Comparison of ENCODE assay signal across 10 cellular contexts in the genomic region with DNA sequence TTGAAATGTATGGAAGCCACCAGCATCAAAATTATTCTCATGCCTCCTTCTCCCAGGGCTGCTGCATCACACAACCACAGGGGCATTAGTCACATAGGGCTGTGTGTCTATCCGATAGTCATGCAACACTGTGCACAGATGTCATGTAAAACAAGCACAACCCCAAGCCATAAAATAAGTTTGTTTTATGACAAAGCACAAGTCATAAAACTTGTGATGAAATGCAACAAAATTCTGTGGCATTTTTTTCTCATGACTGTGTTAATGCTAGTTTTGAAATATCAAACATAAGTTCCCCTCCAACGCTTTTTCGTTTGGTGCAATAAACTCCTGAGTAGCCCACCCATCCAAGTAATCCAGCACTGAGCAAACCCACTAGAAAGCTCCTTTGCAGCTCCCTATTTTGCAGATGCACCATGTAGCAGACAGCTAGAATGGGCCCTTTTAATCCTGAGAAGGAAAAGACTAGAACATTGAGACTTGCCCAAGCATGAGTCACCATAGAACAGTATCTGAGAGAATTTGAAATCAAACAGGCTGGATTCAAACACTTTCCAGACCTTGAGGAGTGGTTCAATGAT.
DNase-seq lines count a peak whose midpoint lies in the region; TF ChIP-seq lines count a peak whose summit lies in the region.
"Had no signal": no experiment of that assay in that cellular context is flagged by ENCODE, and none has a peak within 500 bp of the region (broad histone marks: within the 10 kb centered on the region; RNA-seq: fewer than 3 reads in every experiment).

No MANE protein-coding gene starts in this region.

- TF ChIP-seq EP300 in SK-N-SH (IDR thresholded peaks at IDR 0.05; ENCODE audit: borderline replicate concordance in 1 of 2, low read depth in 1 of 2, low read length in 1 of 2) (peak in 1 of 2 experiments; percentile 75; a peak in 1 of 4 replicates), suprapubic skin (IDR thresholded peaks at IDR 0.05) (no peak)

- H3K4me1 ChIP-seq in SK-N-SH (ENCODE audit: control insufficient read depth in 1 of 2, insufficient read depth in 2 of 2, low read depth in 1 of 2, low read length in 1 of 2): peaks cover 9 to 39% of the 10 kb centered on the region in 2 experiments; a peak in 3 of 4 replicates
- H3K4me1 ChIP-seq in suprapubic skin: peaks cover 29% of the 10 kb centered on the region
- H3K4me1 ChIP-seq in OCI-LY7 (ENCODE audit: insufficient read depth, low read length, poor library complexity, severe bottlenecking): peaks cover 6% of the 10 kb centered on the region

- H3K9ac ChIP-seq in SK-N-SH: peak overlapping the region; percentile 37; the same call in 1 of the 2 replicates

- H3K9me2 ChIP-seq in SK-N-SH: no peaks in the 10 kb centered on the region
- no peaks in the 10 kb centered on the region for H3K9me2 ChIP-seq in OCI-LY7 (ENCODE audit: insufficient read depth, low read length)

- no peaks in the 10 kb centered on the region for H4K20me1 ChIP-seq in SK-N-SH (ENCODE audit: insufficient read depth)
- H4K20me1 ChIP-seq in OCI-LY7 (ENCODE audit: insufficient read depth, low read length): no peaks in the 10 kb centered on the region

- peak overlapping the region; percentile 28 to 90; a peak in 3 of 4 replicates for H3K27ac ChIP-seq in SK-N-SH (ENCODE audit: low read depth in 2 of 2, low read length in 1 of 2)
- peak overlapping the region; percentile 35 for H3K27ac ChIP-seq in suprapubic skin
- no peak overlapping the region for H3K27ac ChIP-seq in OCI-LY7 (ENCODE audit: low read depth, low read length, poor library complexity, severe bottlenecking)

- H2AFZ ChIP-seq in SK-N-SH (ENCODE audit: low read depth) (peak overlapping the region; percentile 5; the same call in 1 of the 2 replicates), OCI-LY7 (ENCODE audit: low read length) (no peak overlapping the region)

- no peaks in the 10 kb centered on the region for H3K79me2 ChIP-seq in SK-N-SH (ENCODE audit: insufficient read depth)
- no peaks in the 10 kb centered on the region for H3K79me2 ChIP-seq in OCI-LY7 (ENCODE audit: insufficient read depth, low read depth, low read length)

- no peak for TF ChIP-seq POLR2A in suprapubic skin (IDR thresholded peaks at IDR 0.05)

- WGBS in SK-N-SH (ENCODE audit: low lambda C conversion rate): 11% methylated on average over 3 of the region's 3 CpGs
- WGBS in suprapubic skin: 60% methylated on average over 3 of the region's 3 CpGs

- TF ChIP-seq CTCF in HFF-Myc (IDR thresholded peaks at IDR 0.05; ENCODE audit: low read depth, low read length, missing control alignments): no peak
- no peak for TF ChIP-seq CTCF in SK-N-SH (IDR thresholded peaks at IDR 0.05)
- TF ChIP-seq CTCF in fibroblast of the aortic adventitia (IDR thresholded peaks at IDR 0.05; ENCODE audit: insufficient read depth, low read length): no peak
- TF ChIP-seq CTCF in suprapubic skin (IDR thresholded peaks at IDR 0.05): no peak
- TF ChIP-seq CTCF in OCI-LY7 (conservative IDR thresholded peaks at IDR 0.05; ENCODE audit: low read length): no peak

- DNase-seq in HFF-Myc (ENCODE audit: extremely low read depth, low read depth) (peak; percentile 78), SK-N-SH (no peak), fibroblast of the aortic adventitia (ENCODE audit: low read depth) (peak; percentile 85), suprapubic skin (ENCODE audit: low spot score in 2 of 2) (no peak), COLO668 (lab: John Stamatoyannopoulos, UW; ENCODE audit: unreplicated experiment) (no peak), NCI-H1417 treated with DMSO at 0.1 percent for 48 hours (lab: John Stamatoyannopoulos, UW) (no peak), OCI-LY7 (ENCODE audit: low spot score) (no peak), NCI-H1694 treated with DMSO at 0.1 percent for 48 hours (lab: John Stamatoyannopoulos, UW) (no peak)
- DNase-seq: activated CD4-positive, alpha-beta T cell treated with anti-CD3 and anti-CD28 coated beads, Interleukin-2, amount 10 ng/mL, durations not matched to agents 7 days and 5 days had no signal

- H3K4me2 ChIP-seq in SK-N-SH (peak overlapping the region; percentile 21; the same call in 1 of the 2 replicates), OCI-LY7 (ENCODE audit: low read length) (no peak overlapping the region)

- TF ChIP-seq RAD21 in SK-N-SH (IDR thresholded peaks at IDR 0.05; ENCODE audit: low read length): no peak

- H3K9me3 ChIP-seq in SK-N-SH (no peaks in the 10 kb centered on the region), suprapubic skin (no peaks in the 10 kb centered on the region), OCI-LY7 (ENCODE audit: low read length) (0 out of 2 replicates have a peak, but pooled peaks cover 4% of the 10 kb centered on the region)

- intact Hi-C loops in OCI-LY7 (cut with micrococcal nuclease; ENCODE audit: unreplicated experiment): no loop called here

- H3K36me3 ChIP-seq in SK-N-SH (replicated peaks in 1 of 2; ENCODE audit: control insufficient read depth in 1 of 2, insufficient read depth in 2 of 2, low read length in 1 of 2) (no peaks in the 10 kb centered on the region), suprapubic skin (no peaks in the 10 kb centered on the region), OCI-LY7 (ENCODE audit: insufficient read depth, low read length) (no peaks in the 10 kb centered on the region)

- no peak overlapping the region for H3K4me3 ChIP-seq in HFF-Myc (replicated peaks; ENCODE audit: low read depth, low read length)
- H3K4me3 ChIP-seq in SK-N-SH (ENCODE audit: low read depth in 2 of 2, low read length in 1 of 2): no peak overlapping the region
- H3K4me3 ChIP-seq in fibroblast of the aortic adventitia (ENCODE audit: low read depth, low read length): no peak overlapping the region
- no peak overlapping the region for H3K4me3 ChIP-seq in suprapubic skin
- no peak overlapping the region for H3K4me3 ChIP-seq in OCI-LY7 (ENCODE audit: low read depth, low read length, poor library complexity, severe bottlenecking)
- H3K4me3 ChIP-seq: K562 had no signal

- CTCF ChIA-PET in SK-N-SH (lab: Yijun Ruan, JAX) (interaction anchor here (0.6 kb wide), 1 partner anchor 466 kb away, joined by 3 read pairs; no protein-coding TSS in a partner anchor), OCI-LY7 (lab: Charles Lee; ENCODE audit: unreplicated experiment) (no interaction called here)

- H3F3A ChIP-seq in SK-N-SH (replicated peaks; ENCODE audit: insufficient read depth): peaks cover 44% of the 10 kb centered on the region

- POLR2A ChIA-PET in SK-N-SH (lab: Yijun Ruan, JAX): no interaction called here
- POLR2A ChIA-PET in OCI-LY7 (lab: Charles Lee): no interaction called here

- H3K27me3 ChIP-seq in SK-N-SH (ENCODE audit: insufficient read depth) (no peaks in the 10 kb centered on the region), suprapubic skin (no peaks in the 10 kb centered on the region)

- no TSS peak for BruUV-seq in OCI-LY7 (replicated peaks; lab: Mats Ljungman, UMichigan)

TF ChIP-seq in SK-N-SH, 30 proteins besides CTCF, POLR2A, EP300 and RAD21 (continues in another document):
- no peak for TF ChIP-seq YY1 (IDR thresholded peaks at IDR 0.05; ENCODE audit: low read depth)
- TF ChIP-seq, protein P1, sequence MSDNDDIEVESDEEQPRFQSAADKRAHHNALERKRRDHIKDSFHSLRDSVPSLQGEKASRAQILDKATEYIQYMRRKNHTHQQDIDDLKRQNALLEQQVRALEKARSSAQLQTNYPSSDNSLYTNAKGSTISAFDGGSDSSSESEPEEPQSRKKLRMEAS (IDR thresholded peaks at IDR 0.05; ENCODE audit: low read depth): peak; percentile 58
- peak; percentile 66 for TF ChIP-seq PBX3 (IDR thresholded peaks at IDR 0.05)
- TF ChIP-seq FOSL2 (IDR thresholded peaks at IDR 0.05; ENCODE audit: borderline replicate concordance, low read depth): peak; percentile 67
- no peak for TF ChIP-seq ELF1 (IDR thresholded peaks at IDR 0.05)
- TF ChIP-seq TEAD4 (IDR thresholded peaks at IDR 0.05; ENCODE audit: borderline replicate concordance, insufficient read depth): peak; percentile 62; the same call in 1 of the 2 replicates
- TF ChIP-seq SMC3 (IDR thresholded peaks at IDR 0.05; ENCODE audit: low read depth, low read length): no peak
- TF ChIP-seq, protein P2, sequence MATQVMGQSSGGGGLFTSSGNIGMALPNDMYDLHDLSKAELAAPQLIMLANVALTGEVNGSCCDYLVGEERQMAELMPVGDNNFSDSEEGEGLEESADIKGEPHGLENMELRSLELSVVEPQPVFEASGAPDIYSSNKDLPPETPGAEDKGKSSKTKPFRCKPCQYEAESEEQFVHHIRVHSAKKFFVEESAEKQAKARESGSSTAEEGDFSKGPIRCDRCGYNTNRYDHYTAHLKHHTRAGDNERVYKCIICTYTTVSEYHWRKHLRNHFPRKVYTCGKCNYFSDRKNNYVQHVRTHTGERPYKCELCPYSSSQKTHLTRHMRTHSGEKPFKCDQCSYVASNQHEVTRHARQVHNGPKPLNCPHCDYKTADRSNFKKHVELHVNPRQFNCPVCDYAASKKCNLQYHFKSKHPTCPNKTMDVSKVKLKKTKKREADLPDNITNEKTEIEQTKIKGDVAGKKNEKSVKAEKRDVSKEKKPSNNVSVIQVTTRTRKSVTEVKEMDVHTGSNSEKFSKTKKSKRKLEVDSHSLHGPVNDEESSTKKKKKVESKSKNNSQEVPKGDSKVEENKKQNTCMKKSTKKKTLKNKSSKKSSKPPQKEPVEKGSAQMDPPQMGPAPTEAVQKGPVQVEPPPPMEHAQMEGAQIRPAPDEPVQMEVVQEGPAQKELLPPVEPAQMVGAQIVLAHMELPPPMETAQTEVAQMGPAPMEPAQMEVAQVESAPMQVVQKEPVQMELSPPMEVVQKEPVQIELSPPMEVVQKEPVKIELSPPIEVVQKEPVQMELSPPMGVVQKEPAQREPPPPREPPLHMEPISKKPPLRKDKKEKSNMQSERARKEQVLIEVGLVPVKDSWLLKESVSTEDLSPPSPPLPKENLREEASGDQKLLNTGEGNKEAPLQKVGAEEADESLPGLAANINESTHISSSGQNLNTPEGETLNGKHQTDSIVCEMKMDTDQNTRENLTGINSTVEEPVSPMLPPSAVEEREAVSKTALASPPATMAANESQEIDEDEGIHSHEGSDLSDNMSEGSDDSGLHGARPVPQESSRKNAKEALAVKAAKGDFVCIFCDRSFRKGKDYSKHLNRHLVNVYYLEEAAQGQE (IDR thresholded peaks at IDR 0.05; ENCODE audit: low read depth, low read length): no peak

Comparison
In these comparisons a context has a peak if more than half of its experiments do, and no peak if none do; other contexts are left out.
1. DNase-seq: peak in HFF-Myc (single experiment) and fibroblast of the aortic adventitia (single experiment); none in SK-N-SH (single experiment), suprapubic skin (0 of 2), COLO668 (single experiment), NCI-H1417 treated with DMSO at 0.1 percent for 48 hours (single experiment), OCI-LY7 (single experiment) and NCI-H1694 treated with DMSO at 0.1 percent for 48 hours (single experiment).